Comparison of ENCODE assay signal across 1 cellular context in genomic region chr7:22717760-22718159, GRCh38.
TF ChIP-seq lines count a peak whose summit lies in the region.

No MANE protein-coding gene starts in this region.

TF ChIP-seq in K562, 482 proteins besides CTCF, POLR2A, EP300 and RAD21 (continued from another document and continues in another):
- TF ChIP-seq MGA (IDR thresholded peaks at IDR 0.05) = peak; percentile 9; the same call in 1 of the 2 replicates
- no peak for TF ChIP-seq USF2 (CRISPR knock-in tag; IDR thresholded peaks at IDR 0.05)
- peak; percentile 59; the same call in 1 of the 2 replicates for TF ChIP-seq PTTG1 (tag; IDR thresholded peaks at IDR 0.05; ENCODE audit: low read depth)
- TF ChIP-seq ZNF124 (CRISPR knock-in tag; IDR thresholded peaks at IDR 0.05) = no peak
- no peak for TF ChIP-seq ATF2 (CRISPR knock-in tag; IDR thresholded peaks at IDR 0.05)
- no peak for TF ChIP-seq NELFE (IDR thresholded peaks at IDR 0.05; ENCODE audit: insufficient read depth, insufficient read length)
- no peak for TF ChIP-seq ARID1B (IDR thresholded peaks at IDR 0.05)
- TF ChIP-seq CXXC5 (CRISPR knock-in tag; IDR thresholded peaks at IDR 0.05) = peak; percentile 46
- TF ChIP-seq ZNF583 (CRISPR knock-in tag; IDR thresholded peaks at IDR 0.05) = 0 out of 2 replicates have a peak, but pooled peaks have one; percentile 49
- no peak for TF ChIP-seq PCBP2 (IDR thresholded peaks at IDR 0.05; ENCODE audit: low read depth, low read length, poor library complexity, severe bottlenecking)
- peak; percentile 65 for TF ChIP-seq SMAD4 (CRISPR knock-in tag; conservative IDR thresholded peaks at IDR 0.05)
- TF ChIP-seq E2F3 (CRISPR knock-in tag; IDR thresholded peaks at IDR 0.05) = no peak
- no peak for TF ChIP-seq POLR3G (IDR thresholded peaks at IDR 0.05; ENCODE audit: extremely low read depth, insufficient read length, insufficient replicate concordance)
- 0 out of 4 replicates have a peak, but pooled peaks of 1 of the 2 experiments have one; percentile 1 for TF ChIP-seq HDAC1 (IDR thresholded peaks at IDR 0.05)
- no peak for TF ChIP-seq NR4A1 (CRISPR knock-in tag; IDR thresholded peaks at IDR 0.05)
- 0 out of 2 replicates have a peak, but pooled peaks have one; percentile 47 for TF ChIP-seq NR4A1 (tag; IDR thresholded peaks at IDR 0.05)
- 0 out of 2 replicates have a peak, but pooled peaks have one; percentile 36 for TF ChIP-seq ZNF175 (CRISPR knock-in tag; IDR thresholded peaks at IDR 0.05; ENCODE audit: low read depth)
- TF ChIP-seq CHD4 (IDR thresholded peaks at IDR 0.05; ENCODE audit: insufficient read depth, insufficient replicate concordance, low read depth, low read length, poor library complexity, severe bottlenecking) = no peak
- 0 out of 2 replicates have a peak, but pooled peaks have one; percentile 21 for TF ChIP-seq NFRKB (IDR thresholded peaks at IDR 0.05; ENCODE audit: low read depth)
- TF ChIP-seq CC2D1A (IDR thresholded peaks at IDR 0.05) = no peak
- TF ChIP-seq ZNF589 (CRISPR knock-in tag; IDR thresholded peaks at IDR 0.05; ENCODE audit: low read depth) = peak; percentile 14; the same call in 1 of the 2 replicates
- TF ChIP-seq TCF7 (IDR thresholded peaks at IDR 0.05; ENCODE audit: borderline replicate concordance) = no peak
- TF ChIP-seq RBM17 (IDR thresholded peaks at IDR 0.05; ENCODE audit: borderline replicate concordance, low read depth, low read length) = no peak
- TF ChIP-seq CAMTA2 (CRISPR knock-in tag; conservative IDR thresholded peaks at IDR 0.05) = no peak
- TF ChIP-seq E2F5 (CRISPR knock-in tag; IDR thresholded peaks at IDR 0.05) = no peak
- TF ChIP-seq SMARCC2 (IDR thresholded peaks at IDR 0.05; ENCODE audit: low read depth) = no peak
- no peak for TF ChIP-seq MITF (IDR thresholded peaks at IDR 0.05)
- TF ChIP-seq HLTF (IDR thresholded peaks at IDR 0.05) = no peak
- TF ChIP-seq ZNF436 (CRISPR knock-in tag; IDR thresholded peaks at IDR 0.05) = no peak
- TF ChIP-seq ZNF212 (CRISPR knock-in tag; IDR thresholded peaks at IDR 0.05) = no peak
- no peak for TF ChIP-seq ARID4B (CRISPR knock-in tag; IDR thresholded peaks at IDR 0.05)
- no peak for TF ChIP-seq IRF9 (tag; IDR thresholded peaks at IDR 0.05)
- no peak for TF ChIP-seq SMARCE1 (IDR thresholded peaks at IDR 0.05)
